In the genomic region with DNA sequence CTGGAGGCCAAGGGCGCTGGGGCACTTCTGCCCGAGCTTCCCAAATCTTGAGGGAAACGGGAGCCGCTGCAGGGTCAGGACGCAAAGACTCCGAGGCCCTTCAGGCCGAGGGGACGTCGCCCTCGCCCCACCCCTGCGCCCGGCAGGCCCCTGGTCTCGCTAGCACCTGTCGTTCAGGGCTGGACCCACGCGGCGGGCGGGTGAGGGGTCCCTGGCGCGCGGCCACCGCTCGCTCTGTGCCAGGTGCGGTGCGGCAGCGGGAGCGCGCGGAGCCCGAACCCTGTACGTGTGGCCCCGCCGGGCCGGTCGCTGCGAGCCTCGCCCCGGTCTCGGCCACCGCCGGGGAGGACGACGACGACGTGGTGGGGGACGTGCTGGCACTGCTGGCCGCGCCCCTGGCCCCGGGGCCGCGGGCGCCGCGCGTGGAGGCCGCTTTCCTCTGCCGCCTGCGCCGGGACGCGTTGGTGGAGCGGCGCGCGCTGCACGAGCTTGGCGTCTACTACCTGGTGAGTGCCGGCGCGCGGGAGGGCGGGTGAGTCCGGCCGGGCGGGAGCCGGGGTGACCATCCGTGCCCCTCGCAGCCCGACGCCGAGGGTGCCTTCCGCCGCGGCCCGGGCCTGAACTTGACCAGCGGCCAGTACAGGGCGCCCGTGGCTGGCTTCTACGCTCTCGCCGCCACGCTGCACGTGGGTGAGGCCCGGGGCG, we compare ENCODE assay signal across 1 cellular context.
TF ChIP-seq lines count a peak whose summit lies in the region.

No MANE protein-coding gene starts in this region.

TF ChIP-seq in A549, 52 proteins besides CTCF, POLR2A, EP300 and RAD21 (continued from another document):
- TF ChIP-seq MAZ (IDR thresholded peaks at IDR 0.05; ENCODE audit: borderline replicate concordance, low read depth, low read length) (no peak), MAFK (IDR thresholded peaks at IDR 0.05; ENCODE audit: partially characterized antibody) (no peak), CHD4 (IDR thresholded peaks at IDR 0.05; ENCODE audit: borderline replicate concordance) (no peak), ZSCAN20 (CRISPR knock-in tag; IDR thresholded peaks at IDR 0.05) (no peak), TP53 (CRISPR knock-in tag; IDR thresholded peaks at IDR 0.05) (no peak)
- TF ChIP-seq, protein P1, sequence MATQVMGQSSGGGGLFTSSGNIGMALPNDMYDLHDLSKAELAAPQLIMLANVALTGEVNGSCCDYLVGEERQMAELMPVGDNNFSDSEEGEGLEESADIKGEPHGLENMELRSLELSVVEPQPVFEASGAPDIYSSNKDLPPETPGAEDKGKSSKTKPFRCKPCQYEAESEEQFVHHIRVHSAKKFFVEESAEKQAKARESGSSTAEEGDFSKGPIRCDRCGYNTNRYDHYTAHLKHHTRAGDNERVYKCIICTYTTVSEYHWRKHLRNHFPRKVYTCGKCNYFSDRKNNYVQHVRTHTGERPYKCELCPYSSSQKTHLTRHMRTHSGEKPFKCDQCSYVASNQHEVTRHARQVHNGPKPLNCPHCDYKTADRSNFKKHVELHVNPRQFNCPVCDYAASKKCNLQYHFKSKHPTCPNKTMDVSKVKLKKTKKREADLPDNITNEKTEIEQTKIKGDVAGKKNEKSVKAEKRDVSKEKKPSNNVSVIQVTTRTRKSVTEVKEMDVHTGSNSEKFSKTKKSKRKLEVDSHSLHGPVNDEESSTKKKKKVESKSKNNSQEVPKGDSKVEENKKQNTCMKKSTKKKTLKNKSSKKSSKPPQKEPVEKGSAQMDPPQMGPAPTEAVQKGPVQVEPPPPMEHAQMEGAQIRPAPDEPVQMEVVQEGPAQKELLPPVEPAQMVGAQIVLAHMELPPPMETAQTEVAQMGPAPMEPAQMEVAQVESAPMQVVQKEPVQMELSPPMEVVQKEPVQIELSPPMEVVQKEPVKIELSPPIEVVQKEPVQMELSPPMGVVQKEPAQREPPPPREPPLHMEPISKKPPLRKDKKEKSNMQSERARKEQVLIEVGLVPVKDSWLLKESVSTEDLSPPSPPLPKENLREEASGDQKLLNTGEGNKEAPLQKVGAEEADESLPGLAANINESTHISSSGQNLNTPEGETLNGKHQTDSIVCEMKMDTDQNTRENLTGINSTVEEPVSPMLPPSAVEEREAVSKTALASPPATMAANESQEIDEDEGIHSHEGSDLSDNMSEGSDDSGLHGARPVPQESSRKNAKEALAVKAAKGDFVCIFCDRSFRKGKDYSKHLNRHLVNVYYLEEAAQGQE (IDR thresholded peaks at IDR 0.05) = no peak
